ENCODE assay signal across 7 cellular contexts in genomic region chr6:51959744-51960383, GRCh38.
DNase-seq lines count a peak whose midpoint lies in the region; ATAC-seq and TF ChIP-seq lines count a peak whose summit lies in the region.

No MANE protein-coding gene starts in this region.

- DNase-seq in GM04503 (ENCODE audit: low read depth) (peak; percentile 11), HT1080 (ENCODE audit: low read depth) (peak; percentile 45), NT2/D1 (ENCODE audit: low read depth, low spot score) (peak; percentile 54), astrocyte of the spinal cord (ENCODE audit: low read depth, low spot score) (peak; percentile 63), iPS-NIHi7 (ENCODE audit: extremely low spot score) (peak; percentile 80)
- DNase-seq in stimulated activated CD4-positive, alpha-beta T cell treated with anti-CD3 and anti-CD28 coated beads, Interleukin-15, amount 100 ng/mL, for 48 hours (ENCODE audit: low read depth in 2 of 2) = peak; percentile 9 to 37

- H3K27me3 ChIP-seq in NT2/D1 (ENCODE audit: insufficient read depth, insufficient read length) = no peaks in the 10 kb centered on the region

- no peaks in the 10 kb centered on the region for H3K36me3 ChIP-seq in NT2/D1 (ENCODE audit: insufficient read depth, insufficient read length, low read length)

- in situ Hi-C loops in astrocyte of the spinal cord (cut with HindIII; ENCODE audit: low sequenced_read_pairs) = no loop called here

- H3K9me3 ChIP-seq in NT2/D1 (ENCODE audit: insufficient read depth, low read length) = no peaks in the 10 kb centered on the region

- TF ChIP-seq CTCF in astrocyte of the spinal cord (IDR thresholded peaks at IDR 0.05; ENCODE audit: low read depth, low read length) = peak; percentile 82

- H3K4me1 ChIP-seq in NT2/D1 (ENCODE audit: insufficient read depth, insufficient read length) = no peaks in the 10 kb centered on the region

- H3K9ac ChIP-seq in NT2/D1 (ENCODE audit: insufficient read length, low read depth) = no peak overlapping the region

- ATAC-seq in GM21381 (IDR thresholded peaks at IDR 0.05; ENCODE audit: unreplicated experiment) = peak; percentile 86

- H3K4me3 ChIP-seq in NT2/D1 (ENCODE audit: insufficient read length, low read depth) (no peak overlapping the region), astrocyte of the spinal cord (ENCODE audit: low read depth, low read length) (no peak overlapping the region)

Comparison
In these comparisons a context has a peak if more than half of its experiments do, and no peak if none do; other contexts are left out.
1. DNase-seq: peak in every context shown above with its lines; median percentile 80 in iPS-NIHi7; 63 in astrocyte of the spinal cord; 54 in NT2/D1; 45 in HT1080; 23 in stimulated activated CD4-positive, alpha-beta T cell treated with anti-CD3 and anti-CD28 coated beads, Interleukin-15, amount 100 ng/mL, for 48 hours; 11 in GM04503.